8 cellular contexts compared by ENCODE assay signal in genomic region chr3:141486735-141487418, GRCh38. TPM values are rescaled to one million over a fixed set of nuclear protein-coding genes. Genes with fewer than 3 reads are reported as not detected.
DNase-seq lines count a peak whose midpoint lies in the region; ATAC-seq and TF ChIP-seq lines count a peak whose summit lies in the region.

A gene with protein sequence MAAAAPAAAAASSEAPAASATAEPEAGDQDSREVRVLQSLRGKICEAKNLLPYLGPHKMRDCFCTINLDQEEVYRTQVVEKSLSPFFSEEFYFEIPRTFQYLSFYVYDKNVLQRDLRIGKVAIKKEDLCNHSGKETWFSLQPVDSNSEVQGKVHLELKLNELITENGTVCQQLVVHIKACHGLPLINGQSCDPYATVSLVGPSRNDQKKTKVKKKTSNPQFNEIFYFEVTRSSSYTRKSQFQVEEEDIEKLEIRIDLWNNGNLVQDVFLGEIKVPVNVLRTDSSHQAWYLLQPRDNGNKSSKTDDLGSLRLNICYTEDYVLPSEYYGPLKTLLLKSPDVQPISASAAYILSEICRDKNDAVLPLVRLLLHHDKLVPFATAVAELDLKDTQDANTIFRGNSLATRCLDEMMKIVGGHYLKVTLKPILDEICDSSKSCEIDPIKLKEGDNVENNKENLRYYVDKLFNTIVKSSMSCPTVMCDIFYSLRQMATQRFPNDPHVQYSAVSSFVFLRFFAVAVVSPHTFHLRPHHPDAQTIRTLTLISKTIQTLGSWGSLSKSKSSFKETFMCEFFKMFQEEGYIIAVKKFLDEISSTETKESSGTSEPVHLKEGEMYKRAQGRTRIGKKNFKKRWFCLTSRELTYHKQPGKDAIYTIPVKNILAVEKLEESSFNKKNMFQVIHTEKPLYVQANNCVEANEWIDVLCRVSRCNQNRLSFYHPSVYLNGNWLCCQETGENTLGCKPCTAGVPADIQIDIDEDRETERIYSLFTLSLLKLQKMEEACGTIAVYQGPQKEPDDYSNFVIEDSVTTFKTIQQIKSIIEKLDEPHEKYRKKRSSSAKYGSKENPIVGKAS (plus strand): TSS chr3:141487027. CDS start chr3:141487084, 57 bp downstream.

- peak; percentile 68 for ATAC-seq in HG03439 (IDR thresholded peaks at IDR 0.05; ENCODE audit: unreplicated experiment)
- peak; percentile 79 for ATAC-seq in left lung

- H3K27ac Mint-ChIP-seq in activated CD4-positive, alpha-beta T cell treated with anti-CD3 and anti-CD28 coated beads, Interleukin-2, amount 10 ng/mL, durations not matched to agents 7 days and 5 days: peak within 1 kb of the TSS; percentile 94

- peaks cover 2% of the 10 kb centered on the region for H3K9me3 Mint-ChIP-seq in activated CD4-positive, alpha-beta T cell treated with anti-CD3 and anti-CD28 coated beads, Interleukin-2, amount 10 ng/mL, durations not matched to agents 7 days and 5 days

- H3K36me3 ChIP-seq in BJ (ENCODE audit: control insufficient read depth, insufficient read depth, low read length) (no peaks in the 10 kb centered on the region), left lung (no peaks in the 10 kb centered on the region)

- peak within 1 kb of the TSS; percentile 94 to 97 for H3K27ac ChIP-seq in left lung

- H3K4me1 ChIP-seq in left lung: peaks cover 10 to 85% of the 10 kb centered on the region in 2 donors

- H3K9me3 ChIP-seq in left lung: no peaks in the 10 kb centered on the region

- H3K4me3 Mint-ChIP-seq in activated CD4-positive, alpha-beta T cell treated with anti-CD3 and anti-CD28 coated beads, Interleukin-2, amount 10 ng/mL, durations not matched to agents 7 days and 5 days: peak within 1 kb of the TSS; percentile 85

- no peaks in the 10 kb centered on the region for H3K27me3 ChIP-seq in BJ (ENCODE audit: control insufficient read depth, insufficient read depth, low read length)
- H3K27me3 ChIP-seq in left lung: no peaks in the 10 kb centered on the region

- peaks cover 66% of the 10 kb centered on the region for H3K4me1 Mint-ChIP-seq in activated CD4-positive, alpha-beta T cell treated with anti-CD3 and anti-CD28 coated beads, Interleukin-2, amount 10 ng/mL, durations not matched to agents 7 days and 5 days

- H3K27me3 Mint-ChIP-seq in activated CD4-positive, alpha-beta T cell treated with anti-CD3 and anti-CD28 coated beads, Interleukin-2, amount 10 ng/mL, durations not matched to agents 7 days and 5 days: no peaks in the 10 kb centered on the region

- CTCF ChIA-PET in BJ (lab: Yijun Ruan, JAX): interaction anchor here (0.7 to 1.3 kb wide), 6 partner anchors 13 to 175 kb away, joined by 3 to 5 read pairs (median 4); no protein-coding TSS in a partner anchor
- CTCF ChIA-PET in activated CD4-positive, alpha-beta T cell treated with anti-CD3 and anti-CD28 coated beads, Interleukin-2, amount 10 ng/mL, durations not matched to agents 7 days and 5 days (lab: Charles Lee): interaction anchor here (0.6 to 1.6 kb wide), 11 partner anchors 8 to 175 kb away, joined by 3 to 6 read pairs (median 4); no protein-coding TSS in a partner anchor

- intact Hi-C loops in left lung (cut with DNase I): no loop called here

- POLR2A ChIA-PET in BJ (lab: Charles Lee): no interaction called here
- POLR2A ChIA-PET in activated CD4-positive, alpha-beta T cell treated with anti-CD3 and anti-CD28 coated beads, Interleukin-2, amount 10 ng/mL, durations not matched to agents 7 days and 5 days (lab: Charles Lee): interaction anchor here (0.5 to 1.6 kb wide), 5 partner anchors 12 to 161 kb away, joined by 3 to 12 read pairs (median 3); no protein-coding TSS in a partner anchor

- no peak for DNase-seq in BJ (ENCODE audit: low read depth)
- DNase-seq in GM19238 (ENCODE audit: insufficient read length, low spot score): peak; percentile 73
- DNase-seq in NCI-H524 treated with DMSO at 0.1 percent for 48 hours (lab: John Stamatoyannopoulos, UW): peak; percentile 42
- DNase-seq in activated CD4-positive, alpha-beta T cell treated with anti-CD3 and anti-CD28 coated beads, Interleukin-2, amount 10 ng/mL, durations not matched to agents 7 days and 5 days: peak; percentile 48
- DNase-seq in dermis blood vessel endothelial cell: peak; percentile 80
- DNase-seq in left lung: peak; percentile 76 to 94
- DNase-seq in stimulated activated CD4-positive, alpha-beta T cell treated with anti-CD3 and anti-CD28 coated beads, Interleukin-2, amount 100 ng/mL, for 48 hours: peak; percentile 45 to 62

- H3K36me3 Mint-ChIP-seq in activated CD4-positive, alpha-beta T cell treated with anti-CD3 and anti-CD28 coated beads, Interleukin-2, amount 10 ng/mL, durations not matched to agents 7 days and 5 days (ENCODE audit: low read depth): peaks cover 38% of the 10 kb centered on the region

- no peak for TF ChIP-seq CTCF in BJ (IDR thresholded peaks at IDR 0.05; ENCODE audit: insufficient read depth, low read depth, low read length)
- TF ChIP-seq CTCF in left lung (IDR thresholded peaks at IDR 0.05): no peak

- H3K4me3 ChIP-seq in BJ (ENCODE audit: low read depth, low read length) (peak within 1 kb of the TSS; percentile 83), left lung (peak within 1 kb of the TSS; percentile 60 to 75)

RNA-seq across cellular contexts. Expression of the gene that starts here (rescaled TPM):
- polyA plus RNA-seq in BJ (2011; rRNA removed): 5.6 and 9.1 TPM in 2 replicates
- polyA minus RNA-seq in BJ (2011; rRNA and poly(A)+ RNA removed): 8.1 and 9.7 TPM in 2 replicates
- total RNA-seq in activated CD4-positive, alpha-beta T cell treated with anti-CD3 and anti-CD28 coated beads, Interleukin-2, amount 10 ng/mL, durations not matched to agents 7 days and 5 days: 10 to 100 TPM; 46.5 to 54.1 TPM
- total RNA-seq in dermis blood vessel endothelial cell (12.7 and 15.3 TPM in 2 replicates), left lung (10 to 100 TPM; 17.2 to 23.3 TPM)
